8 cellular contexts compared by ENCODE assay signal in the genomic region with DNA sequence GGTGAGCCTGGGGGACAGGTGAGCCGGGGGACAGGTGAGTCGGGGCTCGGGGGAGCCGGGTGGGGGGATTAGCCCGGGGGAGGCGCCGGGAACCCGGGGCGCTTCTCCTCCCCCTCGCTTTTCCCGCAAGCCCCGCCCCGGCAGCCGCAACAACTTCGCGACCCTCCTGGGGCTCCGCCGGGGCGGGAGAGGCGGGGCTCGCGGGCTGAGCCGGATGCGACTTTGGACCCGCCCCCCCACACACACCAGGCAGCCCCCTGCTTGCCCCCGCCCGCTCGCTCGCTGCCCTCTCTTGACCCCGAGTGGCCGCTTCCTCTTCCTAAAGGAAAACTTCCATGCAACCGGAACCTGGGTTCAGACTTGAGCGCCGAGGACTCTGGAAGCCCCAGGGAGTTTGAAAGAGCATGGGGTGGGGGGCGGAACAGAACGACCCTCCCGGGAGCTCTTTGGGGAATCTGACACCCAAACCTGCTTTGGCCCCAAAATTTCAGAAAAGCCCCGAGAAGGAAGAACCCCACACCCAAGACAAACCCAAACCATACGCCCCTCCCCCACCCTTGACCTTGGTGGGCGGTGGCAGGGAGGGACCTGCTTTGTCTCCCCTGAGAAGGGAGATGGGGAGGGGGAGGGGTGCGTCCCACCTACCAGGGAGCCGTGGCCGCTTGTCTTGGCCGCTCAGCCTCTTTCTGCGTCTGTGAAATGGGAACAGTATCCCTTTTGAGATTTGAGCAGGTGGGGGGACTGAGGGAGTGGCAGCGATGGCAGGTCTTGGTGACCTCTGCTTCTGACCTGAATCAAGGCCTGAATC. TPM values are rescaled to one million over a fixed set of nuclear protein-coding genes. Genes with fewer than 3 reads are reported as not detected.
DNase-seq lines count a peak whose midpoint lies in the region; ATAC-seq and TF ChIP-seq lines count a peak whose summit lies in the region.

No MANE protein-coding gene starts in this region.

- ATAC-seq in gastrocnemius medialis (no peak), GM18502 (IDR thresholded peaks at IDR 0.05; ENCODE audit: poor library complexity, unreplicated experiment) (no peak)

- in situ Hi-C loops in gastrocnemius medialis (cut with MboI; ENCODE audit: low sequenced_read_pairs in 4 of 4), result no loop called here

- H3K27me3 ChIP-seq in left ventricle myocardium inferior (ENCODE audit: low read depth), result peaks cover 38% of the 10 kb centered on the region
- peaks cover 0 to 7% (median 2%) of the 10 kb centered on the region in 3 donors for H3K27me3 ChIP-seq in gastrocnemius medialis

- H3K9me3 Mint-ChIP-seq in activated CD4-positive, alpha-beta T cell treated with anti-CD3 and anti-CD28 coated beads, Interleukin-2, amount 10 ng/mL, durations not matched to agents 7 days and 5 days, result no peaks in the 10 kb centered on the region

- H3K4me1 ChIP-seq in left ventricle myocardium inferior, result peaks cover 59% of the 10 kb centered on the region
- H3K4me1 ChIP-seq in gastrocnemius medialis, result peaks cover 26 to 34% of the 10 kb centered on the region in 2 donors

- H3K36me3 Mint-ChIP-seq in activated CD4-positive, alpha-beta T cell treated with anti-CD3 and anti-CD28 coated beads, Interleukin-2, amount 10 ng/mL, durations not matched to agents 7 days and 5 days (ENCODE audit: low read depth), result no peaks in the 10 kb centered on the region

- H3K4me3 ChIP-seq in left ventricle myocardium inferior (peak overlapping the region; percentile 72), gastrocnemius medialis (peak overlapping the region; percentile 55 to 72 (median 59))

- H3K4me3 Mint-ChIP-seq in activated CD4-positive, alpha-beta T cell treated with anti-CD3 and anti-CD28 coated beads, Interleukin-2, amount 10 ng/mL, durations not matched to agents 7 days and 5 days, result peak overlapping the region; percentile 16

- TF ChIP-seq POLR2A in gastrocnemius medialis (IDR thresholded peaks at IDR 0.05), result no peak

- H3K36me3 ChIP-seq in left ventricle myocardium inferior (no peaks in the 10 kb centered on the region), gastrocnemius medialis (no peaks in the 10 kb centered on the region)

- H3K4me1 Mint-ChIP-seq in activated CD4-positive, alpha-beta T cell treated with anti-CD3 and anti-CD28 coated beads, Interleukin-2, amount 10 ng/mL, durations not matched to agents 7 days and 5 days, result peaks cover 8% of the 10 kb centered on the region

- H3K27ac ChIP-seq in RWPE1, result peak overlapping the region; percentile 76
- peak overlapping the region; percentile 68 for H3K27ac ChIP-seq in left ventricle myocardium inferior (replicated peaks)
- H3K27ac ChIP-seq in gastrocnemius medialis, result peak overlapping the region in 3 of 4 donors; percentile 29 to 52 (median 39)

- no peak for DNase-seq in activated CD4-positive, alpha-beta T cell treated with anti-CD3 and anti-CD28 coated beads, Interleukin-2, amount 10 ng/mL, durations not matched to agents 7 days and 5 days
- DNase-seq in activated CD4-positive, alpha-beta T cell treated with anti-CD3 and anti-CD28 coated beads for 1 hour, result no peak
- DNase-seq in RWPE1 (ENCODE audit: low spot score), result peak; percentile 41
- peak; percentile 46 for DNase-seq in left ventricle myocardium inferior
- DNase-seq in gastrocnemius medialis, result no peak
- no peak for DNase-seq in middle frontal gyrus (ENCODE audit: extremely low spot score, low spot score)
- no peak for DNase-seq in H4 (ENCODE audit: low spot score)

- H3K27me3 Mint-ChIP-seq in activated CD4-positive, alpha-beta T cell treated with anti-CD3 and anti-CD28 coated beads, Interleukin-2, amount 10 ng/mL, durations not matched to agents 7 days and 5 days, result peaks cover 11% of the 10 kb centered on the region

- H3K9me3 ChIP-seq in left ventricle myocardium inferior (replicated peaks) (no peaks in the 10 kb centered on the region), gastrocnemius medialis (no peaks in the 10 kb centered on the region)

- POLR2A ChIA-PET in activated CD4-positive, alpha-beta T cell treated with anti-CD3 and anti-CD28 coated beads, Interleukin-2, amount 10 ng/mL, durations not matched to agents 7 days and 5 days (lab: Charles Lee), result no interaction called here
- POLR2A ChIA-PET in RWPE1 (lab: Yijun Ruan, JAX; ENCODE audit: low non-redundant PET), result no interaction called here

- TF ChIP-seq CTCF in RWPE1 (conservative IDR thresholded peaks at IDR 0.05; ENCODE audit: low read depth), result no peak
- no peak for TF ChIP-seq CTCF in left ventricle myocardium inferior (IDR thresholded peaks at IDR 0.05; ENCODE audit: borderline replicate concordance)
- no peak for TF ChIP-seq CTCF in gastrocnemius medialis (IDR thresholded peaks at IDR 0.05 in 4 of 5, conservative IDR thresholded peaks at IDR 0.05 in 1 of 5)

- H3K27ac Mint-ChIP-seq in activated CD4-positive, alpha-beta T cell treated with anti-CD3 and anti-CD28 coated beads, Interleukin-2, amount 10 ng/mL, durations not matched to agents 7 days and 5 days, result no peak overlapping the region

- CTCF ChIA-PET in activated CD4-positive, alpha-beta T cell treated with anti-CD3 and anti-CD28 coated beads, Interleukin-2, amount 10 ng/mL, durations not matched to agents 7 days and 5 days (lab: Charles Lee), result no interaction called here
- CTCF ChIA-PET in RWPE1 (lab: Yijun Ruan, JAX), result interaction anchor here (3.2 to 4.2 kb wide), 2 partner anchors 18 to 164 kb away, joined by 46 to 106 read pairs; no protein-coding TSS in a partner anchor

- intact Hi-C loops in left ventricle myocardium inferior (cut with micrococcal nuclease), result no loop called here
- intact Hi-C loops in gastrocnemius medialis (cut with DNase I; ENCODE audit: low total_unique reads), result loop anchor here (1.0 kb wide), 1 partner anchor 169 kb away; no protein-coding TSS in a partner anchor

RNA-seq across cellular contexts. Expression of a gene that starts 0.6 kb away (rescaled TPM):
- not detected for total RNA-seq in activated CD4-positive, alpha-beta T cell treated with anti-CD3 and anti-CD28 coated beads, Interleukin-2, amount 10 ng/mL, durations not matched to agents 7 days and 5 days
- total RNA-seq in left ventricle myocardium inferior (0.52 TPM), gastrocnemius medialis (1 to 10 TPM in 1 of 4 donors, under 1 TPM in 3; 0.20 to 1.2 (median 0.63) TPM)
- 0.58 and 0.97 TPM in 2 replicates for total RNA-seq in H4 (2014; rRNA removed; shearing (Covaris generic))

Comparison
In these comparisons a context has a peak if more than half of its experiments do, and no peak if none do; other contexts are left out.
1. DNase-seq: peak in RWPE1 (single experiment) and left ventricle myocardium inferior (single experiment); none in activated CD4-positive, alpha-beta T cell treated with anti-CD3 and anti-CD28 coated beads, Interleukin-2, amount 10 ng/mL, durations not matched to agents 7 days and 5 days (single experiment), activated CD4-positive, alpha-beta T cell treated with anti-CD3 and anti-CD28 coated beads for 1 hour (single experiment), gastrocnemius medialis (0 of 2), middle frontal gyrus (single experiment) and H4 (single experiment).
2. Peak in every context shown above with its lines, with median percentiles within 50 percentile points of each other: H3K27ac ChIP-seq.